ENCODE assay signal across 8 cellular contexts in genomic region chr11:68904458-68904847, GRCh38. TPM values are rescaled to one million over a fixed set of nuclear protein-coding genes. Genes with fewer than 3 reads are reported as not detected.
DNase-seq lines count a peak whose midpoint lies in the region; TF ChIP-seq lines count a peak whose summit lies in the region.

No MANE protein-coding gene starts in this region.

- peaks cover 54% of the 10 kb centered on the region for H3K79me2 ChIP-seq in Loucy (ENCODE audit: insufficient read depth, low read length)

- H3K27me3 ChIP-seq in Loucy (ENCODE audit: insufficient read depth, low read length, poor library complexity, severe bottlenecking) = no peaks in the 10 kb centered on the region
- H3K27me3 ChIP-seq in mononuclear cell (ENCODE audit: insufficient read depth, low read length) = no peaks in the 10 kb centered on the region

- peak overlapping the region; percentile 98 for H2AFZ ChIP-seq in Loucy (ENCODE audit: low read length)

- H3K4me1 ChIP-seq in Loucy (ENCODE audit: insufficient read depth, low read length, poor library complexity, severe bottlenecking) (peaks cover 24% of the 10 kb centered on the region), mononuclear cell (ENCODE audit: insufficient read depth, low read length) (peaks cover 27% of the 10 kb centered on the region)

- H3K9me3 ChIP-seq in Loucy (ENCODE audit: insufficient read depth, low read depth, low read length) = no peaks in the 10 kb centered on the region
- H3K9me3 ChIP-seq in mononuclear cell (ENCODE audit: low read depth, low read length) = no peaks in the 10 kb centered on the region

- no peak for TF ChIP-seq CTCF in Loucy (conservative IDR thresholded peaks at IDR 0.05; ENCODE audit: low read length)

- no peaks in the 10 kb centered on the region for H3K9me2 ChIP-seq in Loucy (replicated peaks; ENCODE audit: low read depth, low read length)

- peak; percentile 21 for DNase-seq in stimulated activated CD4-positive, alpha-beta T cell treated with anti-CD3 and anti-CD28 coated beads, Interleukin-12 subunit alpha, Interleukin-12 subunit beta, amount 100 ng/mL, for 4 hours
- DNase-seq in stimulated activated CD4-positive, alpha-beta T cell treated with anti-CD3 and anti-CD28 coated beads, Interleukin-4, amount 100 ng/mL, for 24 hours = no peak
- DNase-seq in caudate nucleus (lab: John Stamatoyannopoulos, UW) (peak in 5 of 61 donors; percentile 8 to 41 (median 23)), amniotic stem cell (lab: John Stamatoyannopoulos, UW) (no peak), NCI-H2227 (lab: John Stamatoyannopoulos, UW; ENCODE audit: unreplicated experiment) (no peak), cortex of kidney (lab: John Stamatoyannopoulos, UW) (no peak)

- peak overlapping the region; percentile 83 for H3K9ac ChIP-seq in Loucy (ENCODE audit: low read depth, low read length, poor library complexity, severe bottlenecking)

- no peaks in the 10 kb centered on the region for H3F3A ChIP-seq in Loucy (ENCODE audit: low read depth)

- H4K20me1 ChIP-seq in Loucy (ENCODE audit: insufficient read depth, low read length, poor library complexity, severe bottlenecking) = no peaks in the 10 kb centered on the region

- H3K4me2 ChIP-seq in Loucy (ENCODE audit: low read depth, low read length, poor library complexity, severe bottlenecking) = peak overlapping the region; percentile 90

- H3K4me3 ChIP-seq in Loucy (ENCODE audit: low read length, poor library complexity, severe bottlenecking) = peak overlapping the region; percentile 95
- peak overlapping the region; percentile 74 for H3K4me3 ChIP-seq in mononuclear cell (ENCODE audit: low read length)

- H3K36me3 ChIP-seq in Loucy (ENCODE audit: insufficient read depth, low read length) = peaks cover 15% of the 10 kb centered on the region; the same call in 1 of the 2 replicates

- H3K27ac ChIP-seq in caudate nucleus (ENCODE audit: low read depth, low read length) = peak overlapping the region; percentile 67

RNA-seq across cellular contexts. Expression of gene IGHMBP2, which starts 0.8 kb away (rescaled TPM):
- total RNA-seq in mononuclear cell = 15.5 TPM

RNA-seq across cellular contexts. Expression of gene MRPL21, which starts 0.8 kb away (rescaled TPM):
- total RNA-seq in mononuclear cell = 20.4 TPM
